ENCODE assay signal across 11 cellular contexts in genomic region chr2:173750332-173750731, GRCh38.
DNase-seq lines count a peak whose midpoint lies in the region; TF ChIP-seq lines count a peak whose summit lies in the region.
"Had no signal": no experiment of that assay in that cellular context is flagged by ENCODE, and none has a peak within 500 bp of the region (broad histone marks: within the 10 kb centered on the region; RNA-seq: fewer than 3 reads in every experiment).

No MANE protein-coding gene starts in this region.

- H3K27ac ChIP-seq in ascending aorta: no peak overlapping the region
- H3K27ac ChIP-seq: uterus had no signal

- DNase-seq in EH (ENCODE audit: low read depth): peak; percentile 45
- peak; percentile 8 for DNase-seq in NCI-H2107 treated with DMSO at 0.1 percent for 48 hours (lab: John Stamatoyannopoulos, UW; ENCODE audit: unreplicated experiment)
- peak; percentile 61 for DNase-seq in fibroblast of peridontal ligament (ENCODE audit: extremely low read depth)
- peak; percentile 20 for DNase-seq in nephron progenitor cell
- no peak for DNase-seq in activated effector memory CD4-positive, alpha-beta T cell treated with anti-CD3 and anti-CD28 coated beads, Interleukin-2, amount 50 U/mL, for 16 hours
- no peak for DNase-seq in ascending aorta (ENCODE audit: low spot score in 2 of 2)
- DNase-seq in HK-2 (ENCODE audit: unreplicated experiment): no peak
- DNase-seq in SW 1271 (lab: John Stamatoyannopoulos, UW): no peak
- DNase-seq: activated CD8-positive, alpha-beta memory T cell treated with anti-CD3 and anti-CD28 coated beads, Interleukin-2, amount 10 ng/mL, durations not matched to agents 7 days and 5 days; stimulated activated CD4-positive, alpha-beta T cell treated with anti-CD3 and anti-CD28 coated beads, Interleukin-4, amount 100 ng/mL, for 24 hours; uterus had no signal

- H3K27me3 ChIP-seq in ascending aorta: no peaks in the 10 kb centered on the region
- H3K27me3 ChIP-seq: uterus had no signal

- H3K4me1 ChIP-seq in ascending aorta: peaks cover 0 to 3% of the 10 kb centered on the region in 2 donors
- H3K4me1 ChIP-seq: uterus had no signal

- no peak overlapping the region for H3K4me3 Mint-ChIP-seq in nephron progenitor cell
- H3K4me3 Mint-ChIP-seq: activated CD8-positive, alpha-beta memory T cell treated with anti-CD3 and anti-CD28 coated beads, Interleukin-2, amount 10 ng/mL, durations not matched to agents 7 days and 5 days had no signal

- H3K27ac Mint-ChIP-seq in nephron progenitor cell: no peak overlapping the region
- H3K27ac Mint-ChIP-seq: activated CD8-positive, alpha-beta memory T cell treated with anti-CD3 and anti-CD28 coated beads, Interleukin-2, amount 10 ng/mL, durations not matched to agents 7 days and 5 days had no signal

- no peak for TF ChIP-seq CTCF in nephron progenitor cell (IDR thresholded peaks at IDR 0.05)
- peak in 1 of 3 experiments; percentile 24 for TF ChIP-seq CTCF in ascending aorta (IDR thresholded peaks at IDR 0.05)

- intact Hi-C loops in ascending aorta (cut with DNase I): no loop called here

- no peaks in the 10 kb centered on the region for H3K9me3 ChIP-seq in ascending aorta
- H3K9me3 ChIP-seq: uterus had no signal

- H3K36me3 Mint-ChIP-seq in nephron progenitor cell (ENCODE audit: low read depth): no peaks in the 10 kb centered on the region
- H3K36me3 Mint-ChIP-seq: activated CD8-positive, alpha-beta memory T cell treated with anti-CD3 and anti-CD28 coated beads, Interleukin-2, amount 10 ng/mL, durations not matched to agents 7 days and 5 days had no signal

- no peaks in the 10 kb centered on the region for H3K9me3 Mint-ChIP-seq in nephron progenitor cell

- no peak overlapping the region for H3K4me3 ChIP-seq in ascending aorta
- H3K4me3 ChIP-seq: uterus had no signal

- H3K4me1 Mint-ChIP-seq in nephron progenitor cell: peaks cover 43% of the 10 kb centered on the region
- H3K4me1 Mint-ChIP-seq: activated CD8-positive, alpha-beta memory T cell treated with anti-CD3 and anti-CD28 coated beads, Interleukin-2, amount 10 ng/mL, durations not matched to agents 7 days and 5 days had no signal

- H3K36me3 ChIP-seq in ascending aorta: no peaks in the 10 kb centered on the region
- H3K36me3 ChIP-seq: uterus had no signal

- peaks cover 2% of the 10 kb centered on the region for H3K27me3 Mint-ChIP-seq in nephron progenitor cell (ENCODE audit: low read depth, poor library complexity)

Comparison
In these comparisons a context has a peak if more than half of its experiments do, and no peak if none do; other contexts are left out.
1. DNase-seq: peak in EH (single experiment), NCI-H2107 treated with DMSO at 0.1 percent for 48 hours (single experiment), fibroblast of peridontal ligament (single experiment) and nephron progenitor cell (single experiment); none in activated effector memory CD4-positive, alpha-beta T cell treated with anti-CD3 and anti-CD28 coated beads, Interleukin-2, amount 50 U/mL, for 16 hours (single experiment), ascending aorta (0 of 2), HK-2 (single experiment) and SW 1271 (0 of 2).